In the genomic region with DNA sequence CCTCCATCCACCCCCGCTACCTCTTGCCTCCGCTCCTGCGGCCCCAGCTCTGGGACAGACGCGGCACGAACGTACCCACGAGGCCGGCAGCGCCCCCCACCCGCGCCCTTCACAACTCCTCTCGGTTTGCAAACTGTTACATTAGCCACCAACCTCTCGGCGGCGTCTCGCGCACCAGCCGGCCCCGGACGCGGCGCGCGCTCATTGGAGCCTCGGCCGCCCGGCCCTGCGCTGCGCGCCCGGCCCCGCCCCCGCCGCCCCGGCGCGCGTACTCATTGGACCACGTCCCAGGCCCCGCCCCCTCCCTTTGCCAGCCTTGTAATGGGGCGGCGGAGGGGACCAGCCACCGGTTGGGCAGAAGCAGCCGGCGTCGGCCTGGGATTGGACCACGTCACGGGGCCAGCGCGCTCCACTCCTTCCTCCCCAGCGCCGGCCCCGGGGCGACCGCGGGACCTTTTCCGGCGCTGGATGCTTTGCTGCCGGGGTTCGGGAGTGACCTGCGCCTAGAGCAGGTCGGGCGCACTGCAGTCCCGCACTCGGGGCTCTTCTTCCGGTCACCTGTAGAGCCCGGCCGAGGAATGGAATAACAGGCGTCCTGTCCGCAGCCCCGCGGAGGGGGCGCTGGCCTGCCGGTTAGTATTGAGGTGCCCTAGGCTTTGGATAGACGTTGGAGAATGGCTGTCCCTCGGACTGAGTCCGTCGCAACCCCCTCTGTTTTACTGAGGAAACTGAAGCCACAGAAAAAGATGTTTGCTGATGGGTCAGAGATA, we compare ENCODE assay signal across 8 cellular contexts.
A peak's percentile ranks its signal among the peaks of the same experiment; 100 is the strongest.
DNase-seq lines count a peak whose midpoint lies in the region; ATAC-seq lines count a peak whose summit lies in the region.

A gene with protein sequence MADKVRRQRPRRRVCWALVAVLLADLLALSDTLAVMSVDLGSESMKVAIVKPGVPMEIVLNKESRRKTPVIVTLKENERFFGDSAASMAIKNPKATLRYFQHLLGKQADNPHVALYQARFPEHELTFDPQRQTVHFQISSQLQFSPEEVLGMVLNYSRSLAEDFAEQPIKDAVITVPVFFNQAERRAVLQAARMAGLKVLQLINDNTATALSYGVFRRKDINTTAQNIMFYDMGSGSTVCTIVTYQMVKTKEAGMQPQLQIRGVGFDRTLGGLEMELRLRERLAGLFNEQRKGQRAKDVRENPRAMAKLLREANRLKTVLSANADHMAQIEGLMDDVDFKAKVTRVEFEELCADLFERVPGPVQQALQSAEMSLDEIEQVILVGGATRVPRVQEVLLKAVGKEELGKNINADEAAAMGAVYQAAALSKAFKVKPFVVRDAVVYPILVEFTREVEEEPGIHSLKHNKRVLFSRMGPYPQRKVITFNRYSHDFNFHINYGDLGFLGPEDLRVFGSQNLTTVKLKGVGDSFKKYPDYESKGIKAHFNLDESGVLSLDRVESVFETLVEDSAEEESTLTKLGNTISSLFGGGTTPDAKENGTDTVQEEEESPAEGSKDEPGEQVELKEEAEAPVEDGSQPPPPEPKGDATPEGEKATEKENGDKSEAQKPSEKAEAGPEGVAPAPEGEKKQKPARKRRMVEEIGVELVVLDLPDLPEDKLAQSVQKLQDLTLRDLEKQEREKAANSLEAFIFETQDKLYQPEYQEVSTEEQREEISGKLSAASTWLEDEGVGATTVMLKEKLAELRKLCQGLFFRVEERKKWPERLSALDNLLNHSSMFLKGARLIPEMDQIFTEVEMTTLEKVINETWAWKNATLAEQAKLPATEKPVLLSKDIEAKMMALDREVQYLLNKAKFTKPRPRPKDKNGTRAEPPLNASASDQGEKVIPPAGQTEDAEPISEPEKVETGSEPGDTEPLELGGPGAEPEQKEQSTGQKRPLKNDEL (minus strand): TSS at position 206 of the 770 bp plus-strand sequence. CDS start 1,045 bp downstream, outside the sequence.

- peak; percentile 94 for DNase-seq in CMK (ENCODE audit: low read depth)
- DNase-seq in HS-27A (ENCODE audit: low read depth), result peak; percentile 54
- DNase-seq in NK-92 (lab: John Stamatoyannopoulos, UW; ENCODE audit: unreplicated experiment), result peak; percentile 76
- peak; percentile 99 for DNase-seq in activated CD8-positive, alpha-beta memory T cell treated with anti-CD3 and anti-CD28 coated beads for 24 hours
- peak; percentile 98 for DNase-seq in effector CD8-positive, alpha-beta T cell (lab: John Stamatoyannopoulos, UW)
- peak; percentile 97 for DNase-seq in medulla oblongata (ENCODE audit: extremely low spot score)
- peak; percentile 97 for DNase-seq in stimulated activated CD8-positive, alpha-beta memory T cell treated with anti-CD3 and anti-CD28 coated beads, Interleukin-12 subunit alpha, Interleukin-12 subunit beta, amount 100 ng/mL, for 1 hour (ENCODE audit: low read depth)

- ATAC-seq in GM19467 (IDR thresholded peaks at IDR 0.05; ENCODE audit: unreplicated experiment), result peak; percentile 92

Comparison
In these comparisons a context has a peak if more than half of its experiments do, and no peak if none do; other contexts are left out.
1. Peak in every context shown above with its lines: DNase-seq and ATAC-seq.